Comparison of ENCODE assay signal across 17 cellular contexts in genomic region chr7:134121632-134122139, GRCh38.
"Had no signal": no experiment of that assay in that cellular context is flagged by ENCODE, and none has a peak within 500 bp of the region (broad histone marks: within the 10 kb centered on the region; RNA-seq: fewer than 3 reads in every experiment).

No MANE protein-coding gene starts in this region.

- H3K4me1 ChIP-seq: psoas muscle had no signal

- H3K4me3 ChIP-seq: gastroesophageal sphincter, psoas muscle, spleen, tibial nerve had no signal

- ATAC-seq: activated naive CD4-positive, alpha-beta T cell treated with anti-CD3 and anti-CD28 coated beads, Interleukin-2, amount 50 U/mL, for 72 hours; activated T-cell treated with anti-CD3 and anti-CD28 coated beads, Interleukin-2, amount 50 U/mL, for 4 hours; gastroesophageal sphincter; natural killer cell treated with Interleukin-12 subunit alpha and Interleukin-12 subunit beta and Interleukin-15 and Interleukin-18, amount 100 ng/mL, for 72 hours; psoas muscle; sciatic nerve; stimulated activated naive B cell treated with anti-CD40 and anti-IgM and Interleukin-4, amounts not matched to agents 10 μg/mL and 1 μg/mL and 100 μg/mL, for 72 hours had no signal

- H3K36me3 ChIP-seq: gastroesophageal sphincter, spleen, tibial nerve had no signal

- DNase-seq: activated CD4-positive, alpha-beta T cell treated with anti-CD3 and anti-CD28 coated beads, Interleukin-2, amount 50 U/mL, for 4 hours; activated CD4-positive, CD25-positive, alpha-beta regulatory T cell treated with anti-CD3 and anti-CD28 coated beads, Interleukin-2, amount 50 U/mL, for 72 hours; activated effector memory CD4-positive, alpha-beta T cell treated with anti-CD3 and anti-CD28 coated beads, Interleukin-2, amount 50 U/mL, for 16 hours; activated T-cell treated with anti-CD3 and anti-CD28 coated beads, Interleukin-2, amount 50 U/mL, for 4 hours; cerebellar nuclear complex; dermis blood vessel endothelial cell; nucleus accumbens; psoas muscle; spleen; stimulated activated CD4-positive, alpha-beta T cell treated with anti-CD3 and anti-CD28 coated beads, Interleukin-1b, Interleukin-23, amount 100 ng/mL, for 48 hours; stimulated activated naive B cell treated with anti-CD40 and anti-IgM and Interleukin-4, amounts not matched to agents 10 μg/mL and 1 μg/mL and 100 μg/mL, for 72 hours had no signal

- H3K27me3 Mint-ChIP-seq: stimulated activated naive B cell treated with anti-CD40 and anti-IgM and Interleukin-4, amounts not matched to agents 10 μg/mL and 1 μg/mL and 100 μg/mL, for 72 hours had no signal

- H3K9me3 ChIP-seq: gastroesophageal sphincter, psoas muscle, spleen, tibial nerve had no signal

- H3K36me3 Mint-ChIP-seq: activated naive CD4-positive, alpha-beta T cell treated with anti-CD3 and anti-CD28 coated beads, Interleukin-2, amount 50 U/mL, for 72 hours; brain; natural killer cell treated with Interleukin-12 subunit alpha and Interleukin-12 subunit beta and Interleukin-15 and Interleukin-18, amount 100 ng/mL, for 72 hours; stimulated activated naive B cell treated with anti-CD40 and anti-IgM and Interleukin-4, amounts not matched to agents 10 μg/mL and 1 μg/mL and 100 μg/mL, for 72 hours had no signal

- H3K27ac Mint-ChIP-seq: activated naive CD4-positive, alpha-beta T cell treated with anti-CD3 and anti-CD28 coated beads, Interleukin-2, amount 50 U/mL, for 72 hours; natural killer cell treated with Interleukin-12 subunit alpha and Interleukin-12 subunit beta and Interleukin-15 and Interleukin-18, amount 100 ng/mL, for 72 hours; stimulated activated naive B cell treated with anti-CD40 and anti-IgM and Interleukin-4, amounts not matched to agents 10 μg/mL and 1 μg/mL and 100 μg/mL, for 72 hours had no signal

- H3K9me3 Mint-ChIP-seq: activated naive CD4-positive, alpha-beta T cell treated with anti-CD3 and anti-CD28 coated beads, Interleukin-2, amount 50 U/mL, for 72 hours; activated T-cell treated with anti-CD3 and anti-CD28 coated beads, Interleukin-2, amount 50 U/mL, for 4 hours; stimulated activated naive B cell treated with anti-CD40 and anti-IgM and Interleukin-4, amounts not matched to agents 10 μg/mL and 1 μg/mL and 100 μg/mL, for 72 hours had no signal

- H3K4me3 Mint-ChIP-seq: activated T-cell treated with anti-CD3 and anti-CD28 coated beads, Interleukin-2, amount 50 U/mL, for 4 hours; brain; natural killer cell treated with Interleukin-12 subunit alpha and Interleukin-12 subunit beta and Interleukin-15 and Interleukin-18, amount 100 ng/mL, for 72 hours; stimulated activated naive B cell treated with anti-CD40 and anti-IgM and Interleukin-4, amounts not matched to agents 10 μg/mL and 1 μg/mL and 100 μg/mL, for 72 hours had no signal

- H3K27me3 ChIP-seq: gastroesophageal sphincter, spleen, tibial nerve had no signal
